ENCODE assay signal across 29 cellular contexts in the genomic region with DNA sequence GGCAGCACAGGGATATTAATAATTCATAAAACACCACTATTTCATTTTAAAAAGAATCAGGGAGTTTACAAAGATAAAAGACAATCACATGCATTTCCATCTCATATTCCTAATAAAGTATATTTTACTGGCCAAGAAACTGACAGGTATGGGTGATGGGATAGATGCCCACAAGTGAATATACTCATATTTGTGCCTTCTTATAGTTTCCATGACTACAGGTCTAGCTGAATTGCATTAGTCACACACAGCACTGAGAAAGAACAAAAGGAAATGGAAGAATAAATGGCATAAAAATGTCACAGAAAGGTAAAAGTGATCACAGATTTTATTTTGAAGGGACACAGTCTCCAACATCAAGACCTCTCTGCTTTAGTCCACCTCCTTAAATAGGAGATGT.
DNase-seq lines count a peak whose midpoint lies in the region; ATAC-seq and TF ChIP-seq lines count a peak whose summit lies in the region.
"Had no signal": no experiment of that assay in that cellular context is flagged by ENCODE, and none has a peak within 500 bp of the region (broad histone marks: within the 10 kb centered on the region; RNA-seq: fewer than 3 reads in every experiment).

No MANE protein-coding gene starts in this region.

- H3K27ac Mint-ChIP-seq in brain (peak overlapping the region in 4 of 5 experiments; percentile 14 to 91 (median 62)), Calu3 (ENCODE audit: unreplicated experiment) (no peak overlapping the region)
- no peak overlapping the region for H3K27ac Mint-ChIP-seq in activated CD4-positive, alpha-beta memory T cell treated with anti-CD3 and anti-CD28 coated beads for 36 hours
- H3K27ac Mint-ChIP-seq: activated naive CD8-positive, alpha-beta T cell treated with anti-CD3 and anti-CD28 coated beads, Interleukin-2, amount 50 U/mL, for 24 hours; naive thymus-derived CD4-positive, alpha-beta T cell; T-cell had no signal

- H3K9me3 Mint-ChIP-seq in brain (no peaks in the 10 kb centered on the region), Calu3 (ENCODE audit: low read depth, unreplicated experiment) (no peaks in the 10 kb centered on the region)
- H3K9me3 Mint-ChIP-seq in activated CD4-positive, alpha-beta memory T cell treated with anti-CD3 and anti-CD28 coated beads for 36 hours, result no peaks in the 10 kb centered on the region
- H3K9me3 Mint-ChIP-seq: activated naive CD8-positive, alpha-beta T cell treated with anti-CD3 and anti-CD28 coated beads, Interleukin-2, amount 50 U/mL, for 24 hours; T-cell had no signal

- BruUV-seq in Panc1 (replicated peaks; lab: Mats Ljungman, UMichigan) (no TSS peak), Calu3 (replicated peaks; lab: Mats Ljungman, UMichigan) (no TSS peak)

- H3K27me3 Mint-ChIP-seq in brain (no peaks in the 10 kb centered on the region), Calu3 (ENCODE audit: unreplicated experiment) (no peaks in the 10 kb centered on the region)
- H3K27me3 Mint-ChIP-seq in activated CD4-positive, alpha-beta memory T cell treated with anti-CD3 and anti-CD28 coated beads for 36 hours, result peaks cover 9% of the 10 kb centered on the region

- H3K9me3 ChIP-seq in Panc1 (ENCODE audit: control insufficient read depth, insufficient read depth, low read depth, low read length), result no peaks in the 10 kb centered on the region
- H3K9me3 ChIP-seq: BLaER1 treated with 17β-estradiol and CSF1 and Interleukin-3, amounts not matched to agents 10 nM and 100 nM; Caco-2; thoracic aorta had no signal

- H3K36me3 ChIP-seq in Panc1 (ENCODE audit: control insufficient read depth, insufficient read depth, low read length), result no peaks in the 10 kb centered on the region
- H3K36me3 ChIP-seq: BLaER1 treated with 17β-estradiol and CSF1 and Interleukin-3, amounts not matched to agents 10 nM and 100 nM; cardiac muscle cell; thoracic aorta had no signal

- H3K27me3 ChIP-seq in Panc1 (ENCODE audit: control insufficient read depth, insufficient read depth, low read length), result no peaks in the 10 kb centered on the region
- H3K27me3 ChIP-seq: BLaER1 treated with 17β-estradiol and CSF1 and Interleukin-3, amounts not matched to agents 10 nM and 100 nM; cardiac muscle cell had no signal

- no peaks in the 10 kb centered on the region for H3K4me1 ChIP-seq in Panc1 (ENCODE audit: control insufficient read depth, insufficient read depth, low read length)
- H3K4me1 ChIP-seq: BLaER1 treated with 17β-estradiol and CSF1 and Interleukin-3, amounts not matched to agents 10 nM and 100 nM; Caco-2 had no signal

- H3K4me3 ChIP-seq in AG10803 (ENCODE audit: low read length) (no peak overlapping the region), Panc1 (ENCODE audit: low read depth in 2 of 2, low read length in 2 of 2) (no peak overlapping the region)
- H3K4me3 ChIP-seq: BLaER1 treated with 17β-estradiol and CSF1 and Interleukin-3, amounts not matched to agents 10 nM and 100 nM; cardiac muscle cell; thoracic aorta had no signal

- H3K4me3 Mint-ChIP-seq in brain, result peak overlapping the region in 1 of 5 experiments; percentile 12
- no peak overlapping the region for H3K4me3 Mint-ChIP-seq in Calu3 (ENCODE audit: low read depth, unreplicated experiment)
- no peak overlapping the region for H3K4me3 Mint-ChIP-seq in activated CD4-positive, alpha-beta memory T cell treated with anti-CD3 and anti-CD28 coated beads for 36 hours
- H3K4me3 Mint-ChIP-seq: activated naive CD8-positive, alpha-beta T cell treated with anti-CD3 and anti-CD28 coated beads, Interleukin-2, amount 50 U/mL, for 24 hours; naive thymus-derived CD4-positive, alpha-beta T cell; T-cell had no signal

- in situ Hi-C loops in Panc1 (cut with HindIII; ENCODE audit: low pct_unique_long_range_greater_than_20kb, low sequenced_read_pairs), result no loop called here

- no peaks in the 10 kb centered on the region for H3K36me3 Mint-ChIP-seq in brain
- H3K36me3 Mint-ChIP-seq in Calu3 (ENCODE audit: insufficient read depth, unreplicated experiment), result no peaks in the 10 kb centered on the region
- no peaks in the 10 kb centered on the region for H3K36me3 Mint-ChIP-seq in activated CD4-positive, alpha-beta memory T cell treated with anti-CD3 and anti-CD28 coated beads for 36 hours
- H3K36me3 Mint-ChIP-seq: naive thymus-derived CD4-positive, alpha-beta T cell; T-cell had no signal

- peaks cover 21% of the 10 kb centered on the region for H3K4me1 Mint-ChIP-seq in brain
- H3K4me1 Mint-ChIP-seq in Calu3 (ENCODE audit: low read depth, unreplicated experiment), result no peaks in the 10 kb centered on the region
- H3K4me1 Mint-ChIP-seq in activated CD4-positive, alpha-beta memory T cell treated with anti-CD3 and anti-CD28 coated beads for 36 hours (ENCODE audit: low read depth), result no peaks in the 10 kb centered on the region
- H3K4me1 Mint-ChIP-seq: activated naive CD8-positive, alpha-beta T cell treated with anti-CD3 and anti-CD28 coated beads, Interleukin-2, amount 50 U/mL, for 24 hours; naive thymus-derived CD4-positive, alpha-beta T cell; T-cell had no signal

- intact Hi-C loops in Panc1 (cut with micrococcal nuclease; ENCODE audit: unreplicated experiment) (loop anchor here (10.0 kb wide), 1 partner anchor 188 kb away; no protein-coding TSS in a partner anchor), Calu3 (cut with micrococcal nuclease; ENCODE audit: unreplicated experiment) (no loop called here)
- intact Hi-C loops in activated CD4-positive, alpha-beta memory T cell treated with anti-CD3 and anti-CD28 coated beads for 36 hours (cut with micrococcal nuclease), result no loop called here

- CTCF ChIA-PET in Panc1 (lab: Charles Lee), result no interaction called here
- CTCF ChIA-PET in Calu3 (lab: Charles Lee), result no interaction called here
- CTCF ChIA-PET in activated CD4-positive, alpha-beta memory T cell treated with anti-CD3 and anti-CD28 coated beads for 36 hours (lab: Charles Lee), result no interaction called here

- no peak for ATAC-seq in Panc1
- ATAC-seq: activated CD4-positive, CD25-positive, alpha-beta regulatory T cell treated with anti-CD3 and anti-CD28 coated beads, Interleukin-2, amount 50 U/mL, for 24 hours; activated naive CD8-positive, alpha-beta T cell treated with anti-CD3 and anti-CD28 coated beads, Interleukin-2, amount 50 U/mL, for 24 hours; naive thymus-derived CD4-positive, alpha-beta T cell; right cardiac atrium; T-cell had no signal

- TF ChIP-seq CTCF in AG10803 (conservative IDR thresholded peaks at IDR 0.05; ENCODE audit: low read length) (no peak), Panc1 (IDR thresholded peaks at IDR 0.05) (no peak), brain (conservative IDR thresholded peaks at IDR 0.05) (no peak), Calu3 (IDR thresholded peaks at IDR 0.05; ENCODE audit: unreplicated experiment) (no peak)

- H3K27ac ChIP-seq in Panc1 (ENCODE audit: low read length), result peak overlapping the region; percentile 1; the same call in 1 of the 2 replicates
- H3K27ac ChIP-seq: BLaER1 treated with 17β-estradiol and CSF1 and Interleukin-3, amounts not matched to agents 10 nM and 100 nM; cardiac muscle cell; thoracic aorta had no signal

- POLR2A ChIA-PET in Panc1 (lab: Charles Lee), result no interaction called here
- POLR2A ChIA-PET in activated CD4-positive, alpha-beta memory T cell treated with anti-CD3 and anti-CD28 coated beads for 36 hours (lab: Charles Lee), result no interaction called here

- DNase-seq in AG10803 (ENCODE audit: low read depth) (peak; percentile 10), Panc1 (ENCODE audit: low read depth, low spot score) (no peak), kidney glomerular epithelial cell (lab: John Stamatoyannopoulos, UW) (peak; percentile 15), NCI-H345 (lab: John Stamatoyannopoulos, UW) (no peak), NCI-H2081 treated with DMSO at 0.1 percent for 48 hours (lab: John Stamatoyannopoulos, UW) (no peak), Calu3 (no peak)
- no peak for DNase-seq in activated CD4-positive, alpha-beta memory T cell treated with anti-CD3 and anti-CD28 coated beads for 36 hours
- DNase-seq: activated CD8-positive, alpha-beta memory T cell treated with anti-CD3 and anti-CD28 coated beads for 24 hours; activated gamma-delta T cell; activated naive CD8-positive, alpha-beta T cell treated with anti-CD3 and anti-CD28 coated beads, Interleukin-2, amount 50 U/mL, for 24 hours; activated T-cell treated with anti-CD3 and anti-CD28 coated beads, Interleukin-2, amount 50 U/mL, for 1 hour; Caco-2; cortex of kidney; H7; KBM-7; naive thymus-derived CD4-positive, alpha-beta T cell; NCI-H1930; NCI-H446; NCI-H82; right cardiac atrium; stimulated activated CD4-positive, alpha-beta T cell treated with anti-CD3 and anti-CD28 coated beads, Interleukin-12 subunit alpha, Interleukin-12 subunit beta, amount 100 ng/mL, for 4 hours; stimulated activated CD4-positive, alpha-beta T cell treated with anti-CD3 and anti-CD28 coated beads, Interleukin-4, amount 100 ng/mL, for 4 hours; stimulated activated naive CD4-positive, alpha-beta T cell; T-cell had no signal

Comparison
In these comparisons a context has a peak if more than half of its experiments do, and no peak if none do; other contexts are left out.
1. DNase-seq: peak in AG10803 (single experiment) and kidney glomerular epithelial cell (single experiment); none in Panc1 (single experiment), NCI-H345 (single experiment), NCI-H2081 treated with DMSO at 0.1 percent for 48 hours (single experiment), Calu3 (single experiment) and activated CD4-positive, alpha-beta memory T cell treated with anti-CD3 and anti-CD28 coated beads for 36 hours (single experiment).
2. H3K27ac Mint-ChIP-seq: peak in brain (4 of 5); none in Calu3 (single experiment) and activated CD4-positive, alpha-beta memory T cell treated with anti-CD3 and anti-CD28 coated beads for 36 hours (single experiment).